11 cellular contexts compared by ENCODE assay signal in genomic region chr3:143832433-143832832, GRCh38. TPM values are rescaled to one million over a fixed set of nuclear protein-coding genes. Genes with fewer than 3 reads are reported as not detected.
DNase-seq lines count a peak whose midpoint lies in the region; ATAC-seq and TF ChIP-seq lines count a peak whose summit lies in the region.
"Had no signal": no experiment of that assay in that cellular context is flagged by ENCODE, and none has a peak within 500 bp of the region (broad histone marks: within the 10 kb centered on the region; RNA-seq: fewer than 3 reads in every experiment).

No MANE protein-coding gene starts in this region.

- TF ChIP-seq CTCF in kidney epithelial cell (IDR thresholded peaks at IDR 0.05; ENCODE audit: insufficient read depth, low read length, poor library complexity, severe bottlenecking), result no peak

- POLR2A ChIA-PET in T-cell (lab: Charles Lee), result no interaction called here

- peaks cover 30% of the 10 kb centered on the region for H3K36me3 Mint-ChIP-seq in T-cell

- ATAC-seq in GM18873 (IDR thresholded peaks at IDR 0.05; ENCODE audit: low FRiP score, unreplicated experiment) (peak; percentile 55), GM21723 (IDR thresholded peaks at IDR 0.05; ENCODE audit: unreplicated experiment) (peak; percentile 55), HG03442 (IDR thresholded peaks at IDR 0.05; ENCODE audit: unreplicated experiment) (peak; percentile 39), T-cell (replicated peaks in 1 of 4) (no peak)

- no peaks in the 10 kb centered on the region for H3K27me3 Mint-ChIP-seq in T-cell
- H3K27me3 Mint-ChIP-seq: activated naive CD8-positive, alpha-beta T cell had no signal

- CTCF ChIA-PET in T-cell (lab: Charles Lee), result no interaction called here

- H3K4me1 Mint-ChIP-seq in T-cell, result peaks cover 9 to 36% (median 24%) of the 10 kb centered on the region in 3 donors

- no peaks in the 10 kb centered on the region for H3K36me3 ChIP-seq in kidney epithelial cell (ENCODE audit: control insufficient read depth, insufficient read depth, low read length)
- H3K36me3 ChIP-seq: MG63, prostate gland had no signal

- H3K9me3 Mint-ChIP-seq in T-cell, result no peaks in the 10 kb centered on the region

- H3K4me3 ChIP-seq in kidney epithelial cell (ENCODE audit: low read depth, low read length), result no peak overlapping the region
- H3K4me3 ChIP-seq: MG63, prostate gland had no signal

- no peaks in the 10 kb centered on the region for H3K27me3 ChIP-seq in kidney epithelial cell (ENCODE audit: control insufficient read depth, insufficient read depth, low read length)
- H3K27me3 ChIP-seq: MG63 had no signal

- no peak overlapping the region for H3K27ac Mint-ChIP-seq in T-cell
- H3K27ac Mint-ChIP-seq: activated naive CD8-positive, alpha-beta T cell had no signal

- no peak overlapping the region for H3K4me3 Mint-ChIP-seq in T-cell
- H3K4me3 Mint-ChIP-seq: activated naive CD8-positive, alpha-beta T cell had no signal

- DNase-seq in kidney epithelial cell (ENCODE audit: low read depth) (peak; percentile 54), NCI-H187 (lab: John Stamatoyannopoulos, UW) (no peak), T-cell (no peak), mucosa of gallbladder (ENCODE audit: low spot score) (no peak)
- DNase-seq in central memory CD4-positive, alpha-beta T cell, result no peak
- DNase-seq: MG63 had no signal

RNA-seq across cellular contexts. Expression of gene SLC9A9, which starts 15.8 kb away (rescaled TPM):
- total RNA-seq in kidney epithelial cell (0.41 and 3.0 TPM in 2 replicates), T-cell (10 to 100 TPM; 11.2 to 36.8 (median 17.8) TPM), mucosa of gallbladder (12.2 TPM)

Comparison
In these comparisons a context has a peak if more than half of its experiments do, and no peak if none do; other contexts are left out.
1. ATAC-seq: peak in GM18873 (single experiment), GM21723 (single experiment) and HG03442 (single experiment); none in T-cell (0 of 4).